Comparison of ENCODE assay signal across 8 cellular contexts in the genomic region with DNA sequence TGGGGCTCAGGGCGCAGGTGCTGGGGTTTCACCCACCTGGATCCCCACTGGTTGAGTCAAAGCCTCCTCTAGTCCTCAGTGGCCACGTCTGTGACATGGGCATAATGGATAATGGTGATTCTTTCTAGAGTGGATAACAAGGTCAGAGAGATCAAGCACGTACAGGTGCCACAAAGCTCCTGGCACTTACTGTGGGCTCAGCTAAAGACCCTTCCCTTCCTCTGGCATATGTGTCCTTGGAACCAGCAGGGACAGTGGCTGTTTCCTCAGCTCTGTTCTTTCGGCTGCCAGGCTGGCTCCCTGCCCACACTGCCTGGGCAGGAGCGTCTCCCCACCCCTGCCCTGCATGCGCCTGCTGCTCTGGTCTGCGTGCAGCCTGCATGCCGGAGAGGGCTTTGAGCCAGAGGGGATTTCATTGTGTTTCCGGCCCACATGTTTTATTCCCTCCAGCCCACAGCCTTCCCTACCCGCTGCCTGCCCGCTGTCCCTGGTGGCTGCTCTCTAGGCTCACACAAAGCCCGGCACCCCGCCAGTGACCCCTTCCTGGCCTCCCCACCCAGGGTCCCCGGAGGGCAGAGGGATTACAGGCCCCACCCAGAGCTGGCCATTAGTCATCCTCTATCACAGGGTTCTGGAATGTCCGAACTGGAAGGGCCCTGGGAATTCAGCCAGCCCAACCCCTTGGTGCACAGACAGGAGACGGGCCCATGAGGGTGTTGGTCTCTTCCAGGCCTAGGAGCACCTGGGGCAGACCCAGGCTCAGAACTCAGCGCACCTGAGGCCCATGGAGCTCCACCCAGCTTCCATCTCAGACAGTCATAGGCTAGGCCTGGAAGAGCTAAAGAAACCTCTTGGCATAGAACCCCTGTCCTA. TPM values are rescaled to one million over a fixed set of nuclear protein-coding genes. Genes with fewer than 3 reads are reported as not detected.
DNase-seq lines count a peak whose midpoint lies in the region; ATAC-seq and TF ChIP-seq lines count a peak whose summit lies in the region.

No MANE protein-coding gene starts in this region.

- H3K4me1 ChIP-seq in breast epithelium: peaks cover 30 to 61% of the 10 kb centered on the region in 2 donors
- H3K4me1 ChIP-seq in thoracic aorta (ENCODE audit: control insufficient read depth in 1 of 2, low read depth in 2 of 2): peaks cover 34 to 67% of the 10 kb centered on the region in 2 donors

- H3K27ac ChIP-seq in breast epithelium (peak overlapping the region; percentile 94 to 99), thoracic aorta (peak overlapping the region; percentile 82 to 90)

- intact Hi-C loops in breast epithelium (cut with DNase I; ENCODE audit: low total_unique reads) (no loop called here), left colon (cut with DNase I, micrococcal nuclease) (no loop called here)

- no peak for TF ChIP-seq POLR2A in breast epithelium (IDR thresholded peaks at IDR 0.05)

- peak; percentile 76 for DNase-seq in HuH-7.5 (ENCODE audit: low spot score)
- DNase-seq in breast epithelium (ENCODE audit: low spot score in 2 of 2): peak; percentile 89 to 94
- DNase-seq in left colon: peak; percentile 83 to 88
- DNase-seq in thoracic aorta (ENCODE audit: low spot score): peak; percentile 86
- no peak for DNase-seq in DMS114 treated with DMSO at 0.1 percent for 48 hours (lab: John Stamatoyannopoulos, UW; ENCODE audit: unreplicated experiment)
- DNase-seq in NCI-H510A treated with DMSO at 0.1 percent for 48 hours (lab: John Stamatoyannopoulos, UW): no peak
- DNase-seq in activated CD4-positive, alpha-beta T cell treated with anti-CD3 and anti-CD28 coated beads for 4 hours: no peak

- H3K9me3 ChIP-seq in breast epithelium (no peaks in the 10 kb centered on the region), thoracic aorta (no peaks in the 10 kb centered on the region)

- H3K4me3 ChIP-seq in breast epithelium (peak overlapping the region in 1 of 3 donors; percentile 26), thoracic aorta (peak overlapping the region; percentile 17)

- TF ChIP-seq CTCF in breast epithelium (IDR thresholded peaks at IDR 0.05) (peak in 2 of 3 donors; percentile 18 to 48), thoracic aorta (IDR thresholded peaks at IDR 0.05) (peak; percentile 28)

- H3K27me3 ChIP-seq in breast epithelium (no peaks in the 10 kb centered on the region), thoracic aorta (replicated peaks; ENCODE audit: insufficient read depth) (no peaks in the 10 kb centered on the region)

- peak; percentile 75 for ATAC-seq in left colon
- ATAC-seq in thoracic aorta (ENCODE audit: insufficient number of reproducible peaks, low FRiP score, low read depth): peak; percentile 58
- ATAC-seq in HG03095 (IDR thresholded peaks at IDR 0.05; ENCODE audit: unreplicated experiment): no peak

- H3K36me3 ChIP-seq in breast epithelium: no peaks in the 10 kb centered on the region
- H3K36me3 ChIP-seq in thoracic aorta: peaks cover 25% of the 10 kb centered on the region

RNA-seq across cellular contexts. Expression of a gene that starts 55.3 kb away (rescaled TPM):
- total RNA-seq in breast epithelium (10 to 100 TPM; 17.3 to 23.7 (median 21.6) TPM), left colon (10 to 100 TPM; 10.2 to 10.6 TPM), thoracic aorta (10 to 100 TPM in 1 of 2 donors, 1 to 10 TPM in 1; 3.9 to 42.5 TPM)

RNA-seq across cellular contexts. Expression of a gene that starts 55.6 kb away (rescaled TPM):
- 10 to 100 TPM; 78.3 to 95.0 (median 88.3) TPM for total RNA-seq in breast epithelium
- 10 to 100 TPM; 87.2 TPM for total RNA-seq in left colon
- total RNA-seq in thoracic aorta: 100 to 1,000 TPM; 126 to 146 TPM

Comparison
In these comparisons a context has a peak if more than half of its experiments do, and no peak if none do; other contexts are left out.
1. DNase-seq: peak in HuH-7.5 (single experiment), breast epithelium (2 of 2), left colon (2 of 2) and thoracic aorta (single experiment); none in DMS114 treated with DMSO at 0.1 percent for 48 hours (single experiment), NCI-H510A treated with DMSO at 0.1 percent for 48 hours (single experiment) and activated CD4-positive, alpha-beta T cell treated with anti-CD3 and anti-CD28 coated beads for 4 hours (0 of 2).